ENCODE assay signal across 9 cellular contexts in the genomic region with DNA sequence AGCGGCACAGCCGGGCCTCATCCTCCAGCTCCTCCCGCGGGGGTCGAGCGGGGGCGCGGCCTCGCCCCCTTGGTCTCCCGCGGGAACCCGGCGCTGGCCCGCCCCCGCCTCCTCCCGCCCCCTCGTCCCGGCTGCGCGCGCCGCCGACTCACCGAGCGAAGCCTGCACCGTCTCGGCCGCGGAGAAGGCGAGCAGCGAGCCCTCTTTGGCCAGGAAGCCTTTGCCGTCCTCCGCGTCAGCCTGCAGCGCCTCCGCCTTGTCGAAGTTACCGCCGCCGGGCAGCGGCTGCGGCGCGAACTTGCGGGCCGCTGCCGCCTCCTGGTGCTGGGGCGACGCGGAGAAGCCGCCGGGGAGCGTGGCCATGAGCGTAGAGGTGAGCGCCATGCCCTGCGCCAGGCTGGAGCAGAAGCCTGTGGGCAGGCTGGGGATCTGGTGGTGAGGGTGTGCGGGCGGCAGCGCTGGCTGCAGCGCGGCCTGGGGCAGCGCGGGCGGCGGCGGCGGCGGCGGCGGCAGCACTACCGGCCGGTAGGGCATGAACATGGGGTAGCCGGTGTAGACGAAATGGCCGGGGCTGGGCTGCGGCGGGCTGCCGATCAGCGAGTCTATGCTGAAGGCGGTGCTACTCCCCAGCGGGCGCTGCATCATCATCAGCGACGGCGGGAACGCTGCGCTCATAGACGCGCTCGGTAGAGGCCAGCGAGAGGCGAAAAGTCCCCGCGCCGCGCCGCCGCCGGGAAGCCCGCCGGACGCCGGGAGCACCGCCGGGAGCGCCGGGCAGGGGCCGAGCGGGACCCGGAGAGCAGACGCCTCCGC. TPM values are rescaled to one million over a fixed set of nuclear protein-coding genes. Genes with fewer than 3 reads are reported as not detected.
DNase-seq lines count a peak whose midpoint lies in the region; ATAC-seq and TF ChIP-seq lines count a peak whose summit lies in the region.
"Had no signal": no experiment of that assay in that cellular context is flagged by ENCODE, and none has a peak within 500 bp of the region (broad histone marks: within the 10 kb centered on the region; RNA-seq: fewer than 3 reads in every experiment).

No MANE protein-coding gene starts in this region.

- WGBS in IMR-90 (ENCODE audit: extremely low coverage in 2 of 2, insufficient read length in 1 of 2), 2 experiments: 1% methylated on average over 33 of the region's 112 CpGs; no CpG with 5 or more reads in 1 of the 2 experiments

- H3K14ac ChIP-seq in IMR-90 (replicated peaks; ENCODE audit: low read depth, low read length): no peak overlapping the region

- no peak overlapping the region for H2BK5ac ChIP-seq in IMR-90 (ENCODE audit: low read depth, low read length, poor library complexity, severe bottlenecking)

- ATAC-seq in IMR-90 (ENCODE audit: low read depth) (peak; percentile 69), GM19455 (IDR thresholded peaks at IDR 0.05; ENCODE audit: unreplicated experiment) (no peak)
- ATAC-seq in naive thymus-derived CD8-positive, alpha-beta T cell: no peak

- H4K91ac ChIP-seq in IMR-90 (ENCODE audit: insufficient read depth, low read depth, low read length): no peak overlapping the region

- H3K79me1 ChIP-seq in IMR-90 (ENCODE audit: low read depth in 1 of 2, low read length in 2 of 2): no peaks in the 10 kb centered on the region

- H2BK120ac ChIP-seq in IMR-90 (ENCODE audit: low read depth, low read length): no peak overlapping the region

- H3K4me1 Mint-ChIP-seq in dendritic cell treated with granulocyte-macrophage colony-stimulating factor and Interleukin-4, amounts not matched to agents 40 ng/mL and 50 ng/mL, for 4 days (ENCODE audit: low read depth): peaks cover 10% of the 10 kb centered on the region
- H3K4me1 Mint-ChIP-seq in naive thymus-derived CD8-positive, alpha-beta T cell: peaks cover 7 to 30% (median 17%) of the 10 kb centered on the region in 4 donors
- H3K4me1 Mint-ChIP-seq in activated T-helper 2 cell treated with anti-CD3 and anti-CD28 coated beads, Interferon-gamma antibody, Interleukin-2, Interleukin-4, amounts not matched to agents 10 μg/mL and 5 μg/mL and 100 μg/mL, durations not matched to agents 14 hours and 24 hours and 36 hours (ENCODE audit: low read depth): no peaks in the 10 kb centered on the region

- no peak overlapping the region for H3K9ac ChIP-seq in IMR-90 (ENCODE audit: low read depth, low read length)

- H2AK5ac ChIP-seq in IMR-90 (ENCODE audit: low read depth, low read length): no peak overlapping the region

- H3K9me1 ChIP-seq in IMR-90 (ENCODE audit: insufficient read depth, low read length): no peaks in the 10 kb centered on the region; the same call in 1 of the 2 replicates

- H4K20me1 ChIP-seq in IMR-90 (ENCODE audit: insufficient read depth, low read length): no peaks in the 10 kb centered on the region; the same call in none of the 2 replicates

- H3K27me3 ChIP-seq in IMR-90 (ENCODE audit: control insufficient read depth, insufficient read depth, low read length): peaks cover 99% of the 10 kb centered on the region

- DNase-seq in AG10803 (ENCODE audit: low read depth) (peak; percentile 49), IMR-90 (peak; percentile 42), mesenteric fat pad (ENCODE audit: low spot score) (peak; percentile 89), NCI-H226 (no peak)
- DNase-seq in naive thymus-derived CD8-positive, alpha-beta T cell: no peak
- no peak for DNase-seq in activated T-helper 2 cell treated with anti-CD3 and anti-CD28 coated beads, Interferon-gamma antibody, Interleukin-2, Interleukin-4, amounts not matched to agents 10 μg/mL and 5 μg/mL and 100 μg/mL, durations not matched to agents 14 hours and 24 hours and 36 hours (ENCODE audit: low spot score)

- intact Hi-C loops in IMR-90 (cut with micrococcal nuclease): no loop called here
- intact Hi-C loops in dendritic cell treated with granulocyte-macrophage colony-stimulating factor and Interleukin-4, amounts not matched to agents 40 ng/mL and 50 ng/mL, for 4 days (cut with micrococcal nuclease): no loop called here
- intact Hi-C loops in activated T-helper 2 cell treated with anti-CD3 and anti-CD28 coated beads, Interferon-gamma antibody, Interleukin-2, Interleukin-4, amounts not matched to agents 10 μg/mL and 5 μg/mL and 100 μg/mL, durations not matched to agents 14 hours and 24 hours and 36 hours (cut with micrococcal nuclease): loop anchor here (5.0 kb wide), 2 partner anchors 500 to 675 kb away; partner anchors contain the start of gene AGAP1

- no peak overlapping the region for H3K27ac Mint-ChIP-seq in dendritic cell treated with granulocyte-macrophage colony-stimulating factor and Interleukin-4, amounts not matched to agents 40 ng/mL and 50 ng/mL, for 4 days
- H3K27ac Mint-ChIP-seq in naive thymus-derived CD8-positive, alpha-beta T cell: no peak overlapping the region
- H3K27ac Mint-ChIP-seq in activated T-helper 2 cell treated with anti-CD3 and anti-CD28 coated beads, Interferon-gamma antibody, Interleukin-2, Interleukin-4, amounts not matched to agents 10 μg/mL and 5 μg/mL and 100 μg/mL, durations not matched to agents 14 hours and 24 hours and 36 hours: no peak overlapping the region

- H3K4me3 ChIP-seq in AG10803 (ENCODE audit: low read length): peak overlapping the region; percentile 34
- peak overlapping the region; percentile 31 for H3K4me3 ChIP-seq in IMR-90 (ENCODE audit: insufficient read depth, low read depth, low read length)

- dilution Hi-C loops in IMR-90 (cut with HindIII; ENCODE audit: low sequenced_read_pairs, unreplicated experiment): no loop called here

- no peak overlapping the region for H4K5ac ChIP-seq in IMR-90 (ENCODE audit: low read depth, low read length)

- no peak overlapping the region for H3K18ac ChIP-seq in IMR-90 (ENCODE audit: low read depth, low read length)

- H4K8ac ChIP-seq in IMR-90 (ENCODE audit: low read depth in 2 of 2, low read length in 2 of 2): no peak overlapping the region

- H3K36me3 Mint-ChIP-seq in dendritic cell treated with granulocyte-macrophage colony-stimulating factor and Interleukin-4, amounts not matched to agents 40 ng/mL and 50 ng/mL, for 4 days (ENCODE audit: low read depth): no peaks in the 10 kb centered on the region
- peaks cover 0 to 4% (median 0%) of the 10 kb centered on the region in 3 donors for H3K36me3 Mint-ChIP-seq in naive thymus-derived CD8-positive, alpha-beta T cell
- H3K36me3 Mint-ChIP-seq in activated T-helper 2 cell treated with anti-CD3 and anti-CD28 coated beads, Interferon-gamma antibody, Interleukin-2, Interleukin-4, amounts not matched to agents 10 μg/mL and 5 μg/mL and 100 μg/mL, durations not matched to agents 14 hours and 24 hours and 36 hours (ENCODE audit: low read depth): no peaks in the 10 kb centered on the region

- in situ Hi-C loops in IMR-90 (cut with MboI; ENCODE audit: low sequenced_read_pairs): loop anchor here (25.0 kb wide), 1 partner anchor 555 kb away; no protein-coding TSS in a partner anchor

- CTCF ChIA-PET in IMR-90 (lab: Yijun Ruan, JAX): no interaction called here

- no peak overlapping the region for H3K27ac ChIP-seq in IMR-90 (ENCODE audit: insufficient read depth, low read length)

- H3K4ac ChIP-seq in IMR-90 (ENCODE audit: low read depth, low read length): no peak overlapping the region

- H3K23ac ChIP-seq in IMR-90 (ENCODE audit: low read depth, low read length): no peak overlapping the region

- 0 out of 2 replicates have a peak, but pooled peaks have one; percentile 3 for TF ChIP-seq CTCF in AG10803 (conservative IDR thresholded peaks at IDR 0.05; ENCODE audit: low read length)
- peak; percentile 35 for TF ChIP-seq CTCF in IMR-90 (conservative IDR thresholded peaks at IDR 0.05; ENCODE audit: low read depth, low read length)

- no peaks in the 10 kb centered on the region for H3K9me3 Mint-ChIP-seq in dendritic cell treated with granulocyte-macrophage colony-stimulating factor and Interleukin-4, amounts not matched to agents 40 ng/mL and 50 ng/mL, for 4 days
- no peaks in the 10 kb centered on the region for H3K9me3 Mint-ChIP-seq in naive thymus-derived CD8-positive, alpha-beta T cell
- no peaks in the 10 kb centered on the region for H3K9me3 Mint-ChIP-seq in activated T-helper 2 cell treated with anti-CD3 and anti-CD28 coated beads, Interferon-gamma antibody, Interleukin-2, Interleukin-4, amounts not matched to agents 10 μg/mL and 5 μg/mL and 100 μg/mL, durations not matched to agents 14 hours and 24 hours and 36 hours

- H3K4me3 Mint-ChIP-seq in dendritic cell treated with granulocyte-macrophage colony-stimulating factor and Interleukin-4, amounts not matched to agents 40 ng/mL and 50 ng/mL, for 4 days: peak overlapping the region; percentile 9
- no peak overlapping the region for H3K4me3 Mint-ChIP-seq in naive thymus-derived CD8-positive, alpha-beta T cell
- H3K4me3 Mint-ChIP-seq in activated T-helper 2 cell treated with anti-CD3 and anti-CD28 coated beads, Interferon-gamma antibody, Interleukin-2, Interleukin-4, amounts not matched to agents 10 μg/mL and 5 μg/mL and 100 μg/mL, durations not matched to agents 14 hours and 24 hours and 36 hours (ENCODE audit: low read depth): no peak overlapping the region

- no peak for TF ChIP-seq POLR2A in IMR-90 (IDR thresholded peaks at IDR 0.05; ENCODE audit: low read depth, low read length)

- H3K27me3 Mint-ChIP-seq in dendritic cell treated with granulocyte-macrophage colony-stimulating factor and Interleukin-4, amounts not matched to agents 40 ng/mL and 50 ng/mL, for 4 days: peaks cover 90% of the 10 kb centered on the region
- H3K27me3 Mint-ChIP-seq in naive thymus-derived CD8-positive, alpha-beta T cell: peaks cover 32 to 64% (median 51%) of the 10 kb centered on the region in 5 donors
- peaks cover 63% of the 10 kb centered on the region for H3K27me3 Mint-ChIP-seq in activated T-helper 2 cell treated with anti-CD3 and anti-CD28 coated beads, Interferon-gamma antibody, Interleukin-2, Interleukin-4, amounts not matched to agents 10 μg/mL and 5 μg/mL and 100 μg/mL, durations not matched to agents 14 hours and 24 hours and 36 hours (ENCODE audit: low read depth)

- H3K9me3 ChIP-seq in IMR-90 (ENCODE audit: control insufficient read depth, insufficient read depth, low read length): peaks cover 17% of the 10 kb centered on the region; the same call in 1 of the 2 replicates

- peaks cover 2% of the 10 kb centered on the region; the same call in 1 of the 2 replicates for H3K4me1 ChIP-seq in IMR-90 (ENCODE audit: control insufficient read depth, insufficient read depth, low read length)

- no peaks in the 10 kb centered on the region for H3K36me3 ChIP-seq in IMR-90 (ENCODE audit: control insufficient read depth, insufficient read depth, low read length)

- no peak overlapping the region for H2BK20ac ChIP-seq in IMR-90 (ENCODE audit: low read depth, low read length)

- H3K4me2 ChIP-seq in IMR-90 (ENCODE audit: low read depth, low read length): peak overlapping the region; percentile 72

- H3K56ac ChIP-seq in IMR-90 (ENCODE audit: extremely low read depth, insufficient read depth, low read length): no peak overlapping the region

- peak overlapping the region; percentile 72 for H2AFZ ChIP-seq in IMR-90 (replicated peaks; ENCODE audit: low read length, poor library complexity)

- POLR2A ChIA-PET in IMR-90 (lab: Charles Lee; ENCODE audit: unreplicated experiment): no interaction called here
- POLR2A ChIA-PET in naive thymus-derived CD8-positive, alpha-beta T cell (lab: Charles Lee): no interaction called here

- H2BK15ac ChIP-seq in IMR-90 (ENCODE audit: low read depth, low read length): no peak overlapping the region

- H2AK9ac ChIP-seq in IMR-90 (replicated peaks; ENCODE audit: low read depth, low read length, poor library complexity): peak overlapping the region; percentile 26

- TF ChIP-seq RAD21 in IMR-90 (IDR thresholded peaks at IDR 0.05; ENCODE audit: low read length): peak; percentile 38

- BruUV-seq in IMR-90 (replicated peaks; lab: Mats Ljungman, UMichigan): no TSS peak

RNA-seq across cellular contexts. Expression of gene GBX2, which starts 0.7 kb away (rescaled TPM):
- total RNA-seq in IMR-90 (2012; rRNA removed) (not detected in 2 replicates), mesenteric fat pad (not detected)
- 0.10 TPM in 1 of 2 replicates, not detected in the other for polyA plus RNA-seq in IMR-90 (2012; rRNA removed)
- polyA plus RNA-seq in IMR-90 (2012; cell fraction: cytosol; rRNA removed): 0.04 and 0.09 TPM in 2 replicates
- polyA plus RNA-seq in IMR-90 (2012; cell fraction: nucleus; rRNA removed; ENCODE audit: low replicate concordance): 0.06 and 0.11 TPM in 2 replicates
- total RNA-seq in naive thymus-derived CD8-positive, alpha-beta T cell: not detected
- not detected for polyA plus RNA-seq in naive thymus-derived CD8-positive, alpha-beta T cell
- total RNA-seq in activated T-helper 2 cell treated with anti-CD3 and anti-CD28 coated beads, Interferon-gamma antibody, Interleukin-2, Interleukin-4, amounts not matched to agents 10 μg/mL and 5 μg/mL and 100 μg/mL, durations not matched to agents 14 hours and 24 hours and 36 hours: not detected in 2 replicates
- polyA plus RNA-seq: adipose tissue had no signal

Comparison
In these comparisons a context has a peak if more than half of its experiments do, and no peak if none do; other contexts are left out.
1. DNase-seq: peak in AG10803 (single experiment), IMR-90 (single experiment) and mesenteric fat pad (single experiment); none in naive thymus-derived CD8-positive, alpha-beta T cell (0 of 10), NCI-H226 (single experiment) and activated T-helper 2 cell treated with anti-CD3 and anti-CD28 coated beads, Interferon-gamma antibody, Interleukin-2, Interleukin-4, amounts not matched to agents 10 μg/mL and 5 μg/mL and 100 μg/mL, durations not matched to agents 14 hours and 24 hours and 36 hours (single experiment).